ENCODE assay signal across 8 cellular contexts in genomic region chr9:137294684-137295312, GRCh38. TPM values are rescaled to one million over a fixed set of nuclear protein-coding genes. Genes with fewer than 3 reads are reported as not detected.
DNase-seq lines count a peak whose midpoint lies in the region; ATAC-seq and TF ChIP-seq lines count a peak whose summit lies in the region.

No MANE protein-coding gene starts in this region.

- no peak overlapping the region for H3K9ac ChIP-seq in trophoblast cell (ENCODE audit: low read length)

- no CpG with 5 or more reads among the region's 39 CpGs for WGBS in trophoblast cell (ENCODE audit: extremely low coverage, insufficient coverage, insufficient read length)

- no peak overlapping the region for H3K27ac ChIP-seq in trophoblast cell (ENCODE audit: low read depth, low read length)

- H4K91ac ChIP-seq in trophoblast cell (ENCODE audit: low read depth, low read length): no peak overlapping the region

- peak in 2 of 3 experiments; percentile 58 to 71 for DNase-seq in NCI-H1417 (lab: John Stamatoyannopoulos, UW)
- DNase-seq in NCI-H1417 treated with DMSO at 0.1 percent for 48 hours (lab: John Stamatoyannopoulos, UW): no peak
- peak in 1 of 2 donors; percentile 22 for DNase-seq in trophoblast cell
- no peak for DNase-seq in hepatic stellate cell (ENCODE audit: low spot score)
- DNase-seq in ACHN: no peak
- DNase-seq in stimulated activated CD4-positive, alpha-beta T cell treated with anti-CD3 and anti-CD28 coated beads, Interleukin-12 subunit alpha, Interleukin-12 subunit beta, amount 100 ng/mL, for 4 hours: no peak

- H2BK5ac ChIP-seq in trophoblast cell (ENCODE audit: low read depth, low read length, poor library complexity): no peak overlapping the region

- in situ Hi-C loops in ACHN (cut with HindIII; ENCODE audit: low pct_ligation_motif_present, low pct_unique_long_range_greater_than_20kb, low sequenced_read_pairs): no loop called here

- peak overlapping the region; percentile 62 for H3K4me2 ChIP-seq in trophoblast cell (ENCODE audit: low read length)

- TF ChIP-seq POLR2A in Raji (IDR thresholded peaks at IDR 0.05; ENCODE audit: insufficient read depth, low read depth, low read length): 0 out of 2 replicates have a peak, but pooled peaks have one; percentile 8

- H3K4ac ChIP-seq in trophoblast cell (ENCODE audit: low read depth, low read length): no peak overlapping the region

- no peaks in the 10 kb centered on the region for H3K79me1 ChIP-seq in trophoblast cell (ENCODE audit: low read length)

- H2BK12ac ChIP-seq in trophoblast cell (ENCODE audit: low read length): no peak overlapping the region

- H4K12ac ChIP-seq in trophoblast cell (ENCODE audit: low read depth, low read length): no peak overlapping the region

- H2AFZ ChIP-seq in trophoblast cell (ENCODE audit: insufficient read depth, low read length, poor library complexity): no peak overlapping the region

- H3K4me1 ChIP-seq in trophoblast cell (ENCODE audit: control insufficient read depth in 1 of 2, insufficient read depth in 2 of 2, low read length in 2 of 2): peaks cover 3 to 13% of the 10 kb centered on the region in 2 experiments

- no peak overlapping the region for H2AK5ac ChIP-seq in trophoblast cell (ENCODE audit: low read length)

- peak; percentile 7 for ATAC-seq in esophagus mucosa

- no peaks in the 10 kb centered on the region for H3K79me2 ChIP-seq in trophoblast cell (ENCODE audit: control insufficient read depth, insufficient read depth, low read length, poor library complexity)

- H3K9me3 ChIP-seq in trophoblast cell (ENCODE audit: insufficient read depth, low read depth, low read length): peaks cover 8% of the 10 kb centered on the region

- H2BK120ac ChIP-seq in trophoblast cell (ENCODE audit: insufficient read depth, low read length, poor library complexity): no peak overlapping the region

- no peak overlapping the region for H4K8ac ChIP-seq in trophoblast cell (ENCODE audit: low read depth, low read length)

- H3K27me3 ChIP-seq in trophoblast cell (ENCODE audit: insufficient read depth, low read length): peaks cover 7% of the 10 kb centered on the region

- no peak overlapping the region for H3K23ac ChIP-seq in trophoblast cell (ENCODE audit: low read length)

- no peaks in the 10 kb centered on the region for H3K36me3 ChIP-seq in trophoblast cell (ENCODE audit: control insufficient read depth in 1 of 2, insufficient read depth in 2 of 2, low read length in 2 of 2)

- no peak overlapping the region for H3K4me3 ChIP-seq in trophoblast cell (ENCODE audit: low read depth, low read length)

- H3K18ac ChIP-seq in trophoblast cell (ENCODE audit: low read length): no peak overlapping the region

- no peak overlapping the region for H3K14ac ChIP-seq in trophoblast cell (ENCODE audit: low read length)

RNA-seq across cellular contexts. Expression of gene NRARP, which starts 7.3 kb away (rescaled TPM):
- total RNA-seq in esophagus mucosa: 20.4 TPM
- polyA plus RNA-seq in trophoblast cell (2013): 1.6 and 1.7 TPM in 2 replicates

RNA-seq across cellular contexts. Expression of gene TOR4A, which starts 17.3 kb away (rescaled TPM):
- 15.4 TPM for total RNA-seq in esophagus mucosa
- polyA plus RNA-seq in trophoblast cell (2013): 6.7 and 6.8 TPM in 2 replicates

RNA-seq across cellular contexts. Expression of gene NELFB, which starts 39.7 kb away (rescaled TPM):
- total RNA-seq in esophagus mucosa: 36.7 TPM
- 33.0 and 34.2 TPM in 2 replicates for polyA plus RNA-seq in trophoblast cell (2013)

RNA-seq across cellular contexts. Expression of gene STPG3, which starts 43.7 kb away (rescaled TPM):
- total RNA-seq in esophagus mucosa: not detected
- not detected in 2 replicates for polyA plus RNA-seq in trophoblast cell (2013)

RNA-seq across cellular contexts. Expression of gene TUBB4B, which starts 53.7 kb away (rescaled TPM):
- total RNA-seq in esophagus mucosa: 321 TPM
- 432 and 443 TPM in 2 replicates for polyA plus RNA-seq in trophoblast cell (2013)

Comparison
In these comparisons a context has a peak if more than half of its experiments do, and no peak if none do; other contexts are left out.
1. DNase-seq: peak in NCI-H1417 (2 of 3); none in NCI-H1417 treated with DMSO at 0.1 percent for 48 hours (single experiment), hepatic stellate cell (single experiment), ACHN (single experiment) and stimulated activated CD4-positive, alpha-beta T cell treated with anti-CD3 and anti-CD28 coated beads, Interleukin-12 subunit alpha, Interleukin-12 subunit beta, amount 100 ng/mL, for 4 hours (single experiment).